Comparison of ENCODE assay signal across 34 cellular contexts in the genomic region with DNA sequence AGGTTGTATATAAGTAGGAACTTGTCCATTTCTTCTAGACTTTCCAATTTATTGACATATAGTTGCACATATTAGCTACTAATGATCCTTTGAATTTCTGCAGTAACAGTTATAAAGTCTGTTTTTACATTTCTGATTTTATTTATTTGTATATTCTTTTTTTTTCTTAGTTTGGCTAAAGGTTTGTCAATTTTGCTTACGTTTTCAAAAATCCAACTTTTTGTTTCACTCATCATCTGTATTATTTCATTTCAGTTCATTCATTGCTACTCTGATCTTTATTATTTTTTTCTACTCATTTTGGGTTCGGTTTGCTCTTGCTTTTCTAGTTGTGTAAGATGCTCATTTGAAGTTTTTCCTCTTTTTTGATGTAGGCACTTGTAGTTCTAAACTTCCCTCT.
"Had no signal": no experiment of that assay in that cellular context is flagged by ENCODE, and none has a peak within 500 bp of the region (broad histone marks: within the 10 kb centered on the region; RNA-seq: fewer than 3 reads in every experiment).

No MANE protein-coding gene starts in this region.

- H3K27me3 ChIP-seq: MG63 had no signal

- DNase-seq: Karpas-422, Kasumi-1, MG63, MM.1S, MV-4-11, NCI-H1048, NCI-H1092, NCI-H1092 treated with DMSO at 0.1 percent for 48 hours, NCI-H1105, NCI-H1105 treated with DMSO at 0.1 percent for 48 hours, NCI-H1417, NCI-H1436, NCI-H1436 treated with DMSO at 0.1 percent for 48 hours, NCI-H146, NCI-H1694, NCI-H1694 treated with DMSO at 0.1 percent for 48 hours, NCI-H187, NCI-H187 treated with DMSO at 0.1 percent for 48 hours, NCI-H1930, NCI-H2029, NCI-H2029 treated with DMSO at 0.1 percent for 48 hours, NCI-H2081, NCI-H2081 treated with DMSO at 0.1 percent for 48 hours, NCI-H2107, NCI-H2171, NCI-H2171 treated with DMSO at 0.1 percent for 48 hours, NCI-H2227 treated with DMSO at 0.1 percent for 48 hours, NCI-H226, NCI-H345, NCI-H446, NCI-H446 treated with DMSO at 0.1 percent for 48 hours, NCI-H510A, NCI-H510A treated with DMSO at 0.1 percent for 48 hours, NCI-H524 had no signal

- H3K4me3 ChIP-seq: MG63 had no signal
